Comparison of ENCODE assay signal across 12 cellular contexts in genomic region chr7:6290345-6290744, GRCh38. TPM values are rescaled to one million over a fixed set of nuclear protein-coding genes. Genes with fewer than 3 reads are reported as not detected.
DNase-seq lines count a peak whose midpoint lies in the region; ATAC-seq and TF ChIP-seq lines count a peak whose summit lies in the region.
"Had no signal": no experiment of that assay in that cellular context is flagged by ENCODE, and none has a peak within 500 bp of the region (broad histone marks: within the 10 kb centered on the region; RNA-seq: fewer than 3 reads in every experiment).

No MANE protein-coding gene starts in this region.

- 46 to 49% methylated on average over 8 of the region's 8 CpGs for WGBS in GM23248 (ENCODE audit: low coverage in 1 of 2, low lambda C conversion rate in 2 of 2, missing lambda C conversion rate in 2 of 2), 2 experiments
- WGBS in tibial nerve, 2 donors, result 72 to 80% methylated on average over 7 to 8 of the region's 8 CpGs

- no peaks in the 10 kb centered on the region for H3K79me2 ChIP-seq in GM23248 (ENCODE audit: insufficient read depth)

- TF ChIP-seq CTCF in RWPE2 (IDR thresholded peaks at IDR 0.05; ENCODE audit: poor library complexity, severe bottlenecking), result no peak
- no peak for TF ChIP-seq CTCF in tibial nerve (IDR thresholded peaks at IDR 0.05)

- no peaks in the 10 kb centered on the region for H3K9me2 ChIP-seq in GM23248 (ENCODE audit: insufficient read depth)

- intact Hi-C loops in CD4-positive, alpha-beta memory T cell (cut with micrococcal nuclease), result no loop called here

- ATAC-seq in RWPE2 (ENCODE audit: low read depth) (peak; percentile 70), GM19395 (IDR thresholded peaks at IDR 0.05; ENCODE audit: unreplicated experiment) (no peak)
- ATAC-seq: lower lobe of right lung; natural killer cell treated with Interleukin-12 subunit alpha and Interleukin-12 subunit beta and Interleukin-15 and Interleukin-18, amount 100 ng/mL, for 72 hours had no signal

- POLR2A ChIA-PET in CD4-positive, alpha-beta memory T cell (lab: Charles Lee; ENCODE audit: partially characterized antibody), result no interaction called here

- H3K4me1 ChIP-seq in GM23248 (ENCODE audit: insufficient read depth), result peaks cover 16% of the 10 kb centered on the region; the same call in 1 of the 2 replicates
- H3K4me1 ChIP-seq in RWPE2 (ENCODE audit: insufficient read depth, poor library complexity, severe bottlenecking), result peaks cover 7% of the 10 kb centered on the region
- no peaks in the 10 kb centered on the region for H3K4me1 ChIP-seq in tibial nerve
- H3K4me1 ChIP-seq in CD4-positive, alpha-beta memory T cell (ENCODE audit: insufficient read depth, low read length), result no peaks in the 10 kb centered on the region
- H3K4me1 ChIP-seq: gastrocnemius medialis, lower lobe of right lung had no signal

- 0 out of 2 replicates have a peak, but pooled peaks cover 6% of the 10 kb centered on the region for H3F3A ChIP-seq in GM23248 (ENCODE audit: insufficient read depth)

- no peak overlapping the region for H3K4me2 ChIP-seq in GM23248 (ENCODE audit: unreplicated experiment)

- H3K4me3 ChIP-seq in GM23248 (no peak overlapping the region), RWPE2 (ENCODE audit: severe bottlenecking) (no peak overlapping the region), tibial nerve (no peak overlapping the region)
- no peak overlapping the region for H3K4me3 ChIP-seq in CD4-positive, alpha-beta memory T cell (ENCODE audit: low read length in 2 of 2)
- H3K4me3 ChIP-seq: gastrocnemius medialis, lower lobe of right lung had no signal

- CTCF ChIA-PET in CD4-positive, alpha-beta memory T cell (lab: Charles Lee; ENCODE audit: partially characterized antibody), result interaction anchor here (0.7 kb wide), 1 partner anchor 19 kb away, joined by 3 read pairs; no protein-coding TSS in a partner anchor

- no peaks in the 10 kb centered on the region for H3K4me1 Mint-ChIP-seq in CD4-positive, alpha-beta memory T cell

- in situ Hi-C loops in GM23248 (cut with MboI), result no loop called here

- H3K27ac Mint-ChIP-seq in CD4-positive, alpha-beta memory T cell, result no peak overlapping the region
- H3K27ac Mint-ChIP-seq: natural killer cell treated with Interleukin-12 subunit alpha and Interleukin-12 subunit beta and Interleukin-15 and Interleukin-18, amount 100 ng/mL, for 72 hours had no signal

- H4K20me1 ChIP-seq in GM23248 (ENCODE audit: insufficient read depth), result no peaks in the 10 kb centered on the region

- H3K27me3 Mint-ChIP-seq in CD4-positive, alpha-beta memory T cell, result no peaks in the 10 kb centered on the region
- H3K27me3 Mint-ChIP-seq: natural killer cell treated with Interleukin-12 subunit alpha and Interleukin-12 subunit beta and Interleukin-15 and Interleukin-18, amount 100 ng/mL, for 72 hours had no signal

- H2AFZ ChIP-seq in GM23248, result peak overlapping the region; percentile 64; the same call in 1 of the 2 replicates

- no peak for TF ChIP-seq EP300 in tibial nerve (IDR thresholded peaks at IDR 0.05)

- H3K36me3 ChIP-seq in GM23248 (ENCODE audit: low read depth) (no peaks in the 10 kb centered on the region), RWPE2 (ENCODE audit: low read depth) (no peaks in the 10 kb centered on the region), tibial nerve (no peaks in the 10 kb centered on the region)
- H3K36me3 ChIP-seq in CD4-positive, alpha-beta memory T cell (ENCODE audit: insufficient read depth, low read length), result no peaks in the 10 kb centered on the region
- H3K36me3 ChIP-seq: gastrocnemius medialis, lower lobe of right lung had no signal

- no peaks in the 10 kb centered on the region for H3K36me3 Mint-ChIP-seq in CD4-positive, alpha-beta memory T cell
- H3K36me3 Mint-ChIP-seq: natural killer cell treated with Interleukin-12 subunit alpha and Interleukin-12 subunit beta and Interleukin-15 and Interleukin-18, amount 100 ng/mL, for 72 hours had no signal

- no peaks in the 10 kb centered on the region for H3K27me3 ChIP-seq in GM23248 (replicated peaks; ENCODE audit: insufficient read depth)
- H3K27me3 ChIP-seq in RWPE2 (ENCODE audit: insufficient read depth, poor library complexity, severe bottlenecking), result no peaks in the 10 kb centered on the region
- no peaks in the 10 kb centered on the region for H3K27me3 ChIP-seq in tibial nerve
- H3K27me3 ChIP-seq in CD4-positive, alpha-beta memory T cell (ENCODE audit: insufficient read depth, low read length), result no peaks in the 10 kb centered on the region
- H3K27me3 ChIP-seq: gastrocnemius medialis had no signal

- DNase-seq in A172 (ENCODE audit: low spot score), result peak; percentile 70
- DNase-seq in GM23248, result peak; percentile 46
- DNase-seq in RWPE2 (ENCODE audit: low spot score), result no peak
- DNase-seq in kidney tubule cell (ENCODE audit: low spot score), result peak; percentile 89
- no peak for DNase-seq in KG1 (lab: John Stamatoyannopoulos, UW)
- DNase-seq in tibial nerve (ENCODE audit: low spot score in 2 of 2), result no peak
- no peak for DNase-seq in CD4-positive, alpha-beta memory T cell
- DNase-seq: gastrocnemius medialis, lower lobe of right lung, NCI-H1092 treated with DMSO at 0.1 percent for 48 hours had no signal

- peak overlapping the region; percentile 0; the same call in 1 of the 2 replicates for H3K9ac ChIP-seq in GM23248

- H3K9me3 Mint-ChIP-seq in CD4-positive, alpha-beta memory T cell, result peaks cover 0 to 4% (median 0%) of the 10 kb centered on the region in 8 donors
- H3K9me3 Mint-ChIP-seq: natural killer cell treated with Interleukin-12 subunit alpha and Interleukin-12 subunit beta and Interleukin-15 and Interleukin-18, amount 100 ng/mL, for 72 hours had no signal

- H3K4me3 Mint-ChIP-seq in CD4-positive, alpha-beta memory T cell, result no peak overlapping the region
- H3K4me3 Mint-ChIP-seq: natural killer cell treated with Interleukin-12 subunit alpha and Interleukin-12 subunit beta and Interleukin-15 and Interleukin-18, amount 100 ng/mL, for 72 hours had no signal

- TF ChIP-seq POLR2A in tibial nerve (IDR thresholded peaks at IDR 0.05), result no peak

- H3K27ac ChIP-seq in GM23248 (0 out of 2 replicates have a peak overlapping the region, but pooled peaks have one; percentile 1), RWPE2 (ENCODE audit: poor library complexity, severe bottlenecking) (peak overlapping the region; percentile 53), tibial nerve (no peak overlapping the region)
- H3K27ac ChIP-seq in CD4-positive, alpha-beta memory T cell (ENCODE audit: low read depth, low read length), result no peak overlapping the region
- H3K27ac ChIP-seq: lower lobe of right lung had no signal

- no peaks in the 10 kb centered on the region for H3K9me3 ChIP-seq in GM23248 (ENCODE audit: low read depth)
- H3K9me3 ChIP-seq in RWPE2 (ENCODE audit: severe bottlenecking), result no peaks in the 10 kb centered on the region
- no peaks in the 10 kb centered on the region for H3K9me3 ChIP-seq in tibial nerve
- H3K9me3 ChIP-seq in CD4-positive, alpha-beta memory T cell (ENCODE audit: control insufficient read depth in 1 of 2, low read length in 2 of 2), result no peaks in the 10 kb centered on the region
- H3K9me3 ChIP-seq: gastrocnemius medialis, lower lobe of right lung had no signal

RNA-seq across cellular contexts. Expression of gene CYTH3, which starts 17.9 kb away (rescaled TPM):
- total RNA-seq in A172 (2014; rRNA removed; shearing (Covaris generic)), result 34.8 and 50.7 TPM in 2 replicates
- total RNA-seq in GM23248 (2014; rRNA removed; shearing (Covaris generic)), result 45.5 and 47.1 TPM in 2 replicates
- polyA plus RNA-seq in GM23248 (2016; fragmentation: Nextera tagmentation; extraction: Ambion mirVana), result 33.3 and 34.2 TPM in 2 replicates
- total RNA-seq in tibial nerve, result 10 to 100 TPM; 49.2 to 61.2 (median 53.2) TPM
- total RNA-seq in CD4-positive, alpha-beta memory T cell, result 1 to 10 TPM; 6.6 to 7.8 TPM
- polyA plus RNA-seq in CD4-positive, alpha-beta memory T cell, result 1 to 10 TPM; 4.0 to 9.1 TPM

RNA-seq across cellular contexts. Expression of gene FAM220A, which starts 58.4 kb away (rescaled TPM):
- total RNA-seq in A172 (2014; rRNA removed; shearing (Covaris generic)), result 42.4 and 154 TPM in 2 replicates
- 18.0 and 23.7 TPM in 2 replicates for total RNA-seq in GM23248 (2014; rRNA removed; shearing (Covaris generic))
- 21.0 and 21.1 TPM in 2 replicates for polyA plus RNA-seq in GM23248 (2016; fragmentation: Nextera tagmentation; extraction: Ambion mirVana)
- 10 to 100 TPM in 3 of 4 donors, 1 to 10 TPM in 1; 8.4 to 17.6 (median 14.3) TPM for total RNA-seq in tibial nerve
- total RNA-seq in CD4-positive, alpha-beta memory T cell, result 10 to 100 TPM; 17.0 to 18.1 TPM
- 1 to 10 TPM; 2.6 to 4.7 TPM for polyA plus RNA-seq in CD4-positive, alpha-beta memory T cell

Comparison
In these comparisons a context has a peak if more than half of its experiments do, and no peak if none do; other contexts are left out.
1. DNase-seq: peak in A172 (single experiment), GM23248 (single experiment) and kidney tubule cell (single experiment); none in RWPE2 (single experiment), KG1 (single experiment), tibial nerve (0 of 2) and CD4-positive, alpha-beta memory T cell (0 of 5).
2. H3K27ac ChIP-seq: peak in GM23248 (single experiment) and RWPE2 (single experiment); none in tibial nerve (0 of 4) and CD4-positive, alpha-beta memory T cell (single experiment).